In genomic region chr3:112303811-112304325, GRCh38 we compare ENCODE assay signal across 8 cellular contexts. TPM values are rescaled to one million over a fixed set of nuclear protein-coding genes. Genes with fewer than 3 reads are reported as not detected.
DNase-seq lines count a peak whose midpoint lies in the region; ATAC-seq, FAIRE-seq and TF ChIP-seq lines count a peak whose summit lies in the region.

No MANE protein-coding gene starts in this region.

- peak; percentile 64 for ATAC-seq in HG02798 (IDR thresholded peaks at IDR 0.05; ENCODE audit: poor library complexity, unreplicated experiment)
- ATAC-seq in GM18873 (IDR thresholded peaks at IDR 0.05; ENCODE audit: low FRiP score, unreplicated experiment): no peak

- H3K36me3 ChIP-seq in keratinocyte (ENCODE audit: control insufficient read depth in 2 of 2, extremely low read depth in 1 of 2, insufficient read depth in 2 of 2, low read length in 2 of 2): no peaks in the 10 kb centered on the region

- no peak overlapping the region for H3K27ac ChIP-seq in keratinocyte (ENCODE audit: control insufficient read depth, insufficient read depth, low read length)

- H3K4me1 ChIP-seq in keratinocyte (ENCODE audit: control insufficient read depth, extremely low read depth, insufficient read depth, low read length): peaks cover 2% of the 10 kb centered on the region

- H3K4me2 ChIP-seq in keratinocyte (ENCODE audit: control insufficient read depth, extremely low read depth, insufficient read depth, low read depth, low read length): peak overlapping the region; percentile 70

- no peak overlapping the region for H3K9ac ChIP-seq in keratinocyte (ENCODE audit: control insufficient read depth, extremely low read depth, insufficient read depth, low read length)

- no peaks in the 10 kb centered on the region for H3K9me3 ChIP-seq in keratinocyte (ENCODE audit: control insufficient read depth, low read depth, low read length)

- H3K4me3 ChIP-seq in astrocyte of the cerebellum (ENCODE audit: low read depth, low read length) (peak overlapping the region; percentile 42), keratinocyte (ENCODE audit: control insufficient read depth in 2 of 3, extremely low read depth in 1 of 3, insufficient read depth in 2 of 3, low read depth in 1 of 3, low read length in 3 of 3) (peak overlapping the region in 2 of 3 experiments; percentile 11 to 13)

- in situ Hi-C loops in astrocyte of the cerebellum (cut with HindIII; ENCODE audit: low sequenced_read_pairs): no loop called here

- peak overlapping the region; percentile 70 for H2AFZ ChIP-seq in keratinocyte (ENCODE audit: control insufficient read depth, low read length)

- TF ChIP-seq CTCF in astrocyte of the cerebellum (IDR thresholded peaks at IDR 0.05; ENCODE audit: low read depth, low read length, missing control alignments): no peak
- TF ChIP-seq CTCF in keratinocyte (optimal IDR thresholded peaks at IDR 0.05 in 1 of 3, IDR thresholded peaks at IDR 0.05 in 1 of 3, conservative IDR thresholded peaks at IDR 0.05 in 1 of 3; ENCODE audit: extremely low read depth in 1 of 3, insufficient read depth in 2 of 3, low read length in 3 of 3): no peak

- no peak for FAIRE-seq in keratinocyte (lab: Jason Lieb, UNC)

- H3K79me2 ChIP-seq in keratinocyte (ENCODE audit: control insufficient read depth, insufficient read depth, low read length): no peaks in the 10 kb centered on the region

- dilution Hi-C loops in keratinocyte (cut with MboI; ENCODE audit: extremely low pct_ligation_motif_present, low sequenced_read_pairs): no loop called here

- no peaks in the 10 kb centered on the region for H3K27me3 ChIP-seq in keratinocyte (ENCODE audit: control insufficient read depth, extremely low read depth, insufficient read depth, low read length)

- no peaks in the 10 kb centered on the region for H3K9me1 ChIP-seq in keratinocyte (ENCODE audit: control insufficient read depth, extremely low read depth, insufficient read depth, low read length)

- H4K20me1 ChIP-seq in keratinocyte (ENCODE audit: control insufficient read depth, extremely low read depth, insufficient read depth, low read length): no peaks in the 10 kb centered on the region

- DNase-seq in ELF-1 (ENCODE audit: low read depth, low spot score) (peak; percentile 29), astrocyte of the cerebellum (ENCODE audit: low read depth) (no peak), keratinocyte (ENCODE audit: low read depth, low spot score) (no peak), superior temporal gyrus (ENCODE audit: extremely low spot score) (peak; percentile 69), NCI-H1417 treated with DMSO at 0.1 percent for 48 hours (lab: John Stamatoyannopoulos, UW) (no peak), NCI-H187 (lab: John Stamatoyannopoulos, UW) (no peak)

RNA-seq across cellular contexts. Expression of gene SLC9C1, which starts 9.9 kb away (rescaled TPM):
- not detected in 3 replicates for polyA plus RNA-seq in keratinocyte
- polyA plus RNA-seq in keratinocyte (2011; ENCODE audit: low read depth): not detected
- not detected in 2 replicates for polyA plus RNA-seq in keratinocyte (2011; cell fraction: cytosol; rRNA removed)
- polyA plus RNA-seq in keratinocyte (2011; cell fraction: nucleus; rRNA removed): not detected in 2 replicates
- polyA plus RNA-seq in keratinocyte (2012; ENCODE audit: low replicate concordance): not detected in 2 replicates
- not detected in 3 replicates for polyA minus RNA-seq in keratinocyte
- polyA minus RNA-seq in keratinocyte (2011; cell fraction: cytosol; rRNA and poly(A)+ RNA removed): not detected
- not detected in 2 replicates for polyA minus RNA-seq in keratinocyte (2011; cell fraction: nucleus; rRNA and poly(A)+ RNA removed)

RNA-seq across cellular contexts. Expression of gene CD200, which starts 29.1 kb away (rescaled TPM):
- polyA plus RNA-seq in keratinocyte: 0.05 to 0.14 TPM (median 0.07 TPM) in 3 replicates
- polyA plus RNA-seq in keratinocyte (2011; ENCODE audit: low read depth): not detected
- 0.07 TPM in 1 of 2 replicates, not detected in the other for polyA plus RNA-seq in keratinocyte (2011; cell fraction: cytosol; rRNA removed)
- 0.29 and 0.39 TPM in 2 replicates for polyA plus RNA-seq in keratinocyte (2011; cell fraction: nucleus; rRNA removed)
- 0.10 and 0.41 TPM in 2 replicates for polyA plus RNA-seq in keratinocyte (2012; ENCODE audit: low replicate concordance)
- not detected in 3 replicates for polyA minus RNA-seq in keratinocyte
- not detected for polyA minus RNA-seq in keratinocyte (2011; cell fraction: cytosol; rRNA and poly(A)+ RNA removed)
- not detected in 2 replicates for polyA minus RNA-seq in keratinocyte (2011; cell fraction: nucleus; rRNA and poly(A)+ RNA removed)

Comparison
In these comparisons a context has a peak if more than half of its experiments do, and no peak if none do; other contexts are left out.
1. DNase-seq: peak in ELF-1 (single experiment) and superior temporal gyrus (single experiment); none in astrocyte of the cerebellum (single experiment), keratinocyte (single experiment), NCI-H1417 treated with DMSO at 0.1 percent for 48 hours (single experiment) and NCI-H187 (0 of 2).